Comparison of ENCODE assay signal across 15 cellular contexts in the genomic region with DNA sequence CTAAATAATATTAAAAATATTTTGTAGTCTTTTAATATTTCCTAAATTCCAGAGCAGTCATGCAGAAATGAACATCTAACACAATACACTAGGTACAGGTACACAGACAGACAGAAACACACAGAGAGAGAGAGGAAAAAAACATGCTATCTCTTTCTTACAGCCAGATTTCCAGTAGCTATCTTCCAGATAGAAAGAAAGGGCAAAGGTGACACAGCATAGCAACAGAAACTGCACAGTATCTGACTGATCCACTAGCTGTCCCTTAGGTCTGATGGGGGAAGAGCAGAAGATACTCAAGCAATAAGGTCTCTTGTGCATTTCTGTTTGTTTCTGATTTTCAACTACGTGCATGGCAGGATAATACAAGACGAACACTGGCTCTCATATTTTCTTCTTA.
"Had no signal": no experiment of that assay in that cellular context is flagged by ENCODE, and none has a peak within 500 bp of the region (broad histone marks: within the 10 kb centered on the region; RNA-seq: fewer than 3 reads in every experiment).

No MANE protein-coding gene starts in this region.

- H3K27me3 Mint-ChIP-seq: stimulated activated naive CD8-positive, alpha-beta T cell treated with anti-CD3 and anti-CD28 coated beads, Interleukin-15, amount 100 ng/mL, for 72 hours had no signal

- H3K9me3 ChIP-seq: left lung, ovary had no signal

- H3K4me2 ChIP-seq: neural progenitor cell had no signal

- H3K27ac Mint-ChIP-seq: activated naive CD4-positive, alpha-beta T cell treated with anti-CD3 and anti-CD28 coated beads, Interleukin-2, amount 50 U/mL, for 72 hours; endodermal cell; neural progenitor cell had no signal

- FAIRE-seq: urothelium cell line had no signal

- H3K36me3 Mint-ChIP-seq: neural progenitor cell had no signal

- H3K4me3 ChIP-seq: left lung, neural progenitor cell, ovary had no signal

- H3K4me3 Mint-ChIP-seq: activated T-cell treated with anti-CD3 and anti-CD28 coated beads, Interleukin-2, amount 50 U/mL, for 4 hours; endodermal cell; neural progenitor cell; stimulated activated naive CD8-positive, alpha-beta T cell treated with anti-CD3 and anti-CD28 coated beads, Interleukin-15, amount 100 ng/mL, for 72 hours had no signal

- ATAC-seq: activated naive CD4-positive, alpha-beta T cell treated with anti-CD3 and anti-CD28 coated beads, Interleukin-2, amount 50 U/mL, for 72 hours; activated T-cell treated with anti-CD3 and anti-CD28 coated beads, Interleukin-2, amount 50 U/mL, for 4 hours; left lung; stimulated activated naive CD8-positive, alpha-beta T cell treated with anti-CD3 and anti-CD28 coated beads, Interleukin-15, amount 100 ng/mL, for 72 hours had no signal

- H3K9ac ChIP-seq: neural progenitor cell had no signal

- H3K27me3 ChIP-seq: brain microvascular endothelial cell, left lung, neural progenitor cell, ovary had no signal

- H3K27ac ChIP-seq: brain microvascular endothelial cell, left lung, neural progenitor cell, ovary had no signal

- H3K36me3 ChIP-seq: brain microvascular endothelial cell, left lung, neural progenitor cell, ovary had no signal

- H3K9me3 Mint-ChIP-seq: activated naive CD4-positive, alpha-beta T cell treated with anti-CD3 and anti-CD28 coated beads, Interleukin-2, amount 50 U/mL, for 72 hours; activated T-cell treated with anti-CD3 and anti-CD28 coated beads, Interleukin-2, amount 50 U/mL, for 4 hours; endodermal cell; neural progenitor cell; stimulated activated naive CD8-positive, alpha-beta T cell treated with anti-CD3 and anti-CD28 coated beads, Interleukin-15, amount 100 ng/mL, for 72 hours had no signal

- H2AFZ ChIP-seq: neural progenitor cell had no signal

- DNase-seq: activated CD4-positive, alpha-beta T cell treated with anti-CD3 and anti-CD28 coated beads, Interleukin-2, amount 50 U/mL, for 4 hours; activated CD4-positive, CD25-positive, alpha-beta regulatory T cell treated with anti-CD3 and anti-CD28 coated beads, Interleukin-2, amount 50 U/mL, for 72 hours; activated effector memory CD4-positive, alpha-beta T cell treated with anti-CD3 and anti-CD28 coated beads, Interleukin-2, amount 50 U/mL, for 16 hours; activated T-cell treated with anti-CD3 and anti-CD28 coated beads, Interleukin-2, amount 50 U/mL, for 4 hours; brain microvascular endothelial cell; cerebellar nuclear complex; endodermal cell; left lung; ovary; stimulated activated CD4-positive, alpha-beta T cell treated with anti-CD3 and anti-CD28 coated beads, Interleukin-4, amount 100 ng/mL, for 24 hours; stimulated activated naive CD8-positive, alpha-beta T cell treated with anti-CD3 and anti-CD28 coated beads, Interleukin-15, amount 100 ng/mL, for 72 hours; T-helper 1 cell had no signal
